ENCODE assay signal across 8 cellular contexts in genomic region chr6:118895241-118895561, GRCh38. TPM values are rescaled to one million over a fixed set of nuclear protein-coding genes. Genes with fewer than 3 reads are reported as not detected.
DNase-seq lines count a peak whose midpoint lies in the region; ATAC-seq, FAIRE-seq and TF ChIP-seq lines count a peak whose summit lies in the region.

No MANE protein-coding gene starts in this region.

- H3K9me3 ChIP-seq in left ventricle myocardium inferior (replicated peaks) (no peaks in the 10 kb centered on the region), vagina (no peaks in the 10 kb centered on the region)

- in situ Hi-C loops in astrocyte of the cerebellum (cut with HindIII; ENCODE audit: low sequenced_read_pairs) = no loop called here

- H3K36me3 ChIP-seq in left ventricle myocardium inferior (peaks cover 8% of the 10 kb centered on the region), vagina (no peaks in the 10 kb centered on the region)

- ATAC-seq in Right ventricle myocardium superior (ENCODE audit: poor library complexity) = no peak
- ATAC-seq in GM21619 (IDR thresholded peaks at IDR 0.05; ENCODE audit: unreplicated experiment) = no peak

- H3K27me3 ChIP-seq in left ventricle myocardium inferior (ENCODE audit: low read depth) (no peaks in the 10 kb centered on the region), vagina (no peaks in the 10 kb centered on the region)

- TF ChIP-seq CTCF in left ventricle myocardium inferior (IDR thresholded peaks at IDR 0.05; ENCODE audit: borderline replicate concordance) (no peak), astrocyte of the cerebellum (IDR thresholded peaks at IDR 0.05; ENCODE audit: low read depth, low read length, missing control alignments) (no peak), vagina (IDR thresholded peaks at IDR 0.05) (no peak)

- H3K27ac ChIP-seq in left ventricle myocardium inferior (replicated peaks) (peak overlapping the region; percentile 94), vagina (peak overlapping the region; percentile 97)

- intact Hi-C loops in left ventricle myocardium inferior (cut with micrococcal nuclease) (no loop called here), Right ventricle myocardium superior (cut with DNase I) (no loop called here), vagina (cut with DNase I) (no loop called here)

- no peak for DNase-seq in left ventricle myocardium inferior
- no peak for DNase-seq in Right ventricle myocardium superior
- no peak for DNase-seq in astrocyte of the cerebellum (ENCODE audit: low read depth)
- peak; percentile 32 for DNase-seq in medulla oblongata (ENCODE audit: extremely low spot score)
- no peak for DNase-seq in vagina (ENCODE audit: extremely low spot score in 2 of 2)
- DNase-seq in HPDE6-E6E7 (ENCODE audit: extremely low spot score) = no peak
- DNase-seq in RCC 7860 (ENCODE audit: low spot score) = no peak

- H3K4me3 ChIP-seq in left ventricle myocardium inferior (peak overlapping the region; percentile 95), astrocyte of the cerebellum (ENCODE audit: low read depth, low read length) (peak overlapping the region; percentile 81), vagina (peak overlapping the region; percentile 62 to 88)

- TF ChIP-seq POLR2A in vagina (IDR thresholded peaks at IDR 0.05) = no peak

- H3K4me1 ChIP-seq in left ventricle myocardium inferior = peaks cover 83% of the 10 kb centered on the region
- peaks cover 61% of the 10 kb centered on the region for H3K4me1 ChIP-seq in vagina

- no peak for FAIRE-seq in RCC 7860 (lab: Jason Lieb, UNC)

RNA-seq across cellular contexts. Expression of gene ASF1A, which starts 1.2 kb away (rescaled TPM):
- total RNA-seq in left ventricle myocardium inferior (27.6 TPM), Right ventricle myocardium superior (26.0 TPM), vagina (7.9 TPM)

RNA-seq across cellular contexts. Expression of gene MCM9, which starts 39.8 kb away (rescaled TPM):
- total RNA-seq in left ventricle myocardium inferior = 5.5 TPM
- 4.8 TPM for total RNA-seq in Right ventricle myocardium superior
- total RNA-seq in vagina = 25.8 TPM
